Comparison of ENCODE assay signal across 6 cellular contexts in the genomic region with DNA sequence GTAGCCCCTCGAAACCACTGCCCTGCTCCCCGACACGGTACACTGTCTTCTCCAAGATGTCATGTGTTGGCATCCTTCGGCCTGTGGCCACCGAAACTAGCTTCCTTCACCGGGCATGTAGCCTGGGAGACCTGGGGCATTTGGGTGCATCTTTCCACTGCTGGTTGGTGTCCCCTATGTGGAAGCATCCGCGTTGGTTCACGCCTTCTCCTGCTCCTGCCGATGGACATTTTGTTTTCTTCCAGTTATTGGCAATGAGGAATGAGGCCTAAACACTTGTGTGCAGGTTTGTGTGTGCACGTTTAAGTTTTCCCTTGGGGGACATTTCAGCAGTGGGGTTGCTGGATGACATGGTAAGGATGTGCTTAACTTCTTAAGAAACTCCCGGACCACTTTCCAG.
A peak's percentile ranks its signal among the peaks of the same experiment; 100 is the strongest.
DNase-seq lines count a peak whose midpoint lies in the region; ATAC-seq and TF ChIP-seq lines count a peak whose summit lies in the region.
"Not testable (repeated sequence)": the region's sequence is repeated elsewhere in the genome, so short reads cannot be mapped to it uniquely, and the experiment has no call there.

No MANE protein-coding gene starts in this region.

- H3K36me3 Mint-ChIP-seq in T-helper 17 cell (ENCODE audit: low read depth); activated T-helper 2 cell treated with anti-CD3 and anti-CD28 coated beads, Interferon-gamma antibody, Interleukin-2, Interleukin-4, amounts not matched to agents 10 μg/mL and 5 μg/mL and 100 μg/mL, durations not matched to agents 14 hours and 24 hours and 36 hours (ENCODE audit: low read depth); natural killer cell: not testable (repeated sequence)

- H3K9me3 ChIP-seq in T-helper 17 cell (ENCODE audit: control insufficient read depth, low read length, poor library complexity, severe bottlenecking): not testable (repeated sequence)

- not testable (repeated sequence) for H3K27ac Mint-ChIP-seq in T-helper 17 cell; activated T-helper 2 cell treated with anti-CD3 and anti-CD28 coated beads, Interferon-gamma antibody, Interleukin-2, Interleukin-4, amounts not matched to agents 10 μg/mL and 5 μg/mL and 100 μg/mL, durations not matched to agents 14 hours and 24 hours and 36 hours; natural killer cell

- DNase-seq in T-helper 17 cell; activated T-helper 2 cell treated with anti-CD3 and anti-CD28 coated beads, Interferon-gamma antibody, Interleukin-2, Interleukin-4, amounts not matched to agents 10 μg/mL and 5 μg/mL and 100 μg/mL, durations not matched to agents 14 hours and 24 hours and 36 hours (ENCODE audit: low spot score); natural killer cell: not testable (repeated sequence)
- DNase-seq in activated CD8-positive, alpha-beta memory T cell treated with anti-CD3 and anti-CD28 coated beads for 24 hours: peak; percentile 57
- peak; percentile 25 for DNase-seq in islet precursor cell
- DNase-seq in posterior vena cava (ENCODE audit: low spot score): peak; percentile 64

- not testable (repeated sequence) for ATAC-seq in T-helper 17 cell, natural killer cell

- H3K4me1 Mint-ChIP-seq in T-helper 17 cell; activated T-helper 2 cell treated with anti-CD3 and anti-CD28 coated beads, Interferon-gamma antibody, Interleukin-2, Interleukin-4, amounts not matched to agents 10 μg/mL and 5 μg/mL and 100 μg/mL, durations not matched to agents 14 hours and 24 hours and 36 hours (ENCODE audit: low read depth); natural killer cell: not testable (repeated sequence)

- not testable (repeated sequence) for H3K9me3 Mint-ChIP-seq in activated T-helper 2 cell treated with anti-CD3 and anti-CD28 coated beads, Interferon-gamma antibody, Interleukin-2, Interleukin-4, amounts not matched to agents 10 μg/mL and 5 μg/mL and 100 μg/mL, durations not matched to agents 14 hours and 24 hours and 36 hours; natural killer cell

- intact Hi-C loops in activated T-helper 2 cell treated with anti-CD3 and anti-CD28 coated beads, Interferon-gamma antibody, Interleukin-2, Interleukin-4, amounts not matched to agents 10 μg/mL and 5 μg/mL and 100 μg/mL, durations not matched to agents 14 hours and 24 hours and 36 hours (cut with micrococcal nuclease); natural killer cell (cut with micrococcal nuclease); posterior vena cava (cut with DNase I): not testable (repeated sequence)

- not testable (repeated sequence) for TF ChIP-seq CTCF in natural killer cell (IDR thresholded peaks at IDR 0.05)

- H3K4me3 Mint-ChIP-seq in T-helper 17 cell (peak overlapping the region; percentile 31), natural killer cell (peak overlapping the region; percentile 28)
- peak overlapping the region; percentile 51 for H3K4me3 Mint-ChIP-seq in activated T-helper 2 cell treated with anti-CD3 and anti-CD28 coated beads, Interferon-gamma antibody, Interleukin-2, Interleukin-4, amounts not matched to agents 10 μg/mL and 5 μg/mL and 100 μg/mL, durations not matched to agents 14 hours and 24 hours and 36 hours (ENCODE audit: low read depth)

- not testable (repeated sequence) for H3K27me3 Mint-ChIP-seq in T-helper 17 cell; activated T-helper 2 cell treated with anti-CD3 and anti-CD28 coated beads, Interferon-gamma antibody, Interleukin-2, Interleukin-4, amounts not matched to agents 10 μg/mL and 5 μg/mL and 100 μg/mL, durations not matched to agents 14 hours and 24 hours and 36 hours (ENCODE audit: low read depth); natural killer cell (ENCODE audit: low read depth in 2 of 2)
